12 cellular contexts compared by ENCODE assay signal in genomic region chr10:43075612-43076003, GRCh38. TPM values are rescaled to one million over a fixed set of nuclear protein-coding genes. Genes with fewer than 3 reads are reported as not detected.
DNase-seq lines count a peak whose midpoint lies in the region; ATAC-seq, FAIRE-seq and TF ChIP-seq lines count a peak whose summit lies in the region.
"Had no signal": no experiment of that assay in that cellular context is flagged by ENCODE, and none has a peak within 500 bp of the region (broad histone marks: within the 10 kb centered on the region; RNA-seq: fewer than 3 reads in every experiment).

No MANE protein-coding gene starts in this region.

- no peaks in the 10 kb centered on the region for H3K36me3 ChIP-seq in RWPE2 (ENCODE audit: low read depth)
- H3K36me3 ChIP-seq in kidney epithelial cell (ENCODE audit: control insufficient read depth, insufficient read depth, low read length), result no peaks in the 10 kb centered on the region
- H3K36me3 ChIP-seq: left lung had no signal

- ATAC-seq in RWPE2 (ENCODE audit: low read depth) (no peak), GM21723 (IDR thresholded peaks at IDR 0.05; ENCODE audit: unreplicated experiment) (no peak), GM18520 (IDR thresholded peaks at IDR 0.05; ENCODE audit: unreplicated experiment) (no peak)

- FAIRE-seq in H54 (lab: Jason Lieb, UNC), result no peak

- TF ChIP-seq CTCF in RWPE2 (IDR thresholded peaks at IDR 0.05; ENCODE audit: poor library complexity, severe bottlenecking), result peak; percentile 12
- TF ChIP-seq CTCF in kidney epithelial cell (IDR thresholded peaks at IDR 0.05; ENCODE audit: insufficient read depth, low read length, poor library complexity, severe bottlenecking), result peak; percentile 23

- no peaks in the 10 kb centered on the region for H3K9me3 ChIP-seq in RWPE2 (ENCODE audit: severe bottlenecking)
- H3K9me3 ChIP-seq: left lung had no signal

- H3K4me3 ChIP-seq in RWPE2 (ENCODE audit: severe bottlenecking) (no peak overlapping the region), kidney epithelial cell (ENCODE audit: low read depth, low read length) (no peak overlapping the region)

- H3K27me3 ChIP-seq in RWPE2 (ENCODE audit: insufficient read depth, poor library complexity, severe bottlenecking) (peaks cover 30% of the 10 kb centered on the region), kidney epithelial cell (ENCODE audit: control insufficient read depth, insufficient read depth, low read length) (peaks cover 54% of the 10 kb centered on the region)

- TF ChIP-seq POLR2A in H54 (IDR thresholded peaks at IDR 0.05; ENCODE audit: low read depth, low read length), result no peak

- H3K27ac ChIP-seq in RWPE2 (ENCODE audit: poor library complexity, severe bottlenecking), result no peak overlapping the region
- H3K27ac ChIP-seq: left lung had no signal

- H3K4me1 ChIP-seq in RWPE2 (ENCODE audit: insufficient read depth, poor library complexity, severe bottlenecking), result no peaks in the 10 kb centered on the region

- DNase-seq in DMS53 treated with DMSO at 0.1 percent for 48 hours (lab: John Stamatoyannopoulos, UW; ENCODE audit: unreplicated experiment), result peak; percentile 25
- peak; percentile 70 for DNase-seq in H54 (ENCODE audit: insufficient read length, low spot score)
- DNase-seq in RWPE2 (ENCODE audit: low spot score), result no peak
- no peak for DNase-seq in kidney epithelial cell (ENCODE audit: low read depth)
- DNase-seq in stimulated activated CD4-positive, alpha-beta T cell treated with anti-CD3 and anti-CD28 coated beads, Interleukin-15, amount 100 ng/mL, for 24 hours, result no peak
- DNase-seq in SKM-1 (lab: John Stamatoyannopoulos, UW; ENCODE audit: unreplicated experiment), result no peak
- DNase-seq: activated T-cell treated with anti-CD3 and anti-CD28 coated beads, Interleukin-2, amount 50 U/mL, for 1 hour; effector memory CD4-positive, alpha-beta T cell; SIG-M5 had no signal

RNA-seq across cellular contexts. Expression of gene RET, which starts 1.3 kb away (rescaled TPM):
- 0.27 and 3.7 TPM in 2 replicates for total RNA-seq in kidney epithelial cell

Comparison
In these comparisons a context has a peak if more than half of its experiments do, and no peak if none do; other contexts are left out.
1. DNase-seq: peak in DMS53 treated with DMSO at 0.1 percent for 48 hours (single experiment) and H54 (single experiment); none in RWPE2 (single experiment), kidney epithelial cell (single experiment), stimulated activated CD4-positive, alpha-beta T cell treated with anti-CD3 and anti-CD28 coated beads, Interleukin-15, amount 100 ng/mL, for 24 hours (single experiment) and SKM-1 (single experiment).